In genomic region chr18:23095463-23095862, GRCh38 we compare ENCODE assay signal across 1 cellular context.
TF ChIP-seq lines count a peak whose summit lies in the region.

No MANE protein-coding gene starts in this region.

TF ChIP-seq in IMR-90, 13 proteins besides CTCF, POLR2A, EP300 and RAD21:
- TF ChIP-seq CEBPB (IDR thresholded peaks at IDR 0.05; ENCODE audit: low read depth, low read length) (peak; percentile 43; the same call in 1 of the 2 replicates), MXI1 (IDR thresholded peaks at IDR 0.05; ENCODE audit: borderline replicate concordance, low read depth, low read length) (no peak)
